22 cellular contexts compared by ENCODE assay signal in the genomic region with DNA sequence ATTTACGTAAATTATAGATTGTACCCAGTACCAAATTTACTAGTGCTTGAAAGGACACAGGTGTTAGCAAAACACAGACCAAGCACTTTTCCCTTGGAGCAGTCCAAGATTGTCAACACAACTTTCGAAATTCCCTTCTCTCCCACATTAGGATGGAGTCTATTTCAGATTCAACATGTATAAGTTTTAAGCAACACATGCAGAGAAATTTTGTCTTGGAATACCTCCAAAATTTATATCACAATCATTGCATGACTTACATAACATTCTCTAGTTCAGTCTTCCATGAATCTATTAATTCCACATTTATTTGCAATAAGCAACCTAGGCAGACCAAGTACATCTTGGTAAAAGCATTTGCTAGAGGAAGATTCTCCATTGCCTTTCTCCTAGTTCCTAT.
"Had no signal": no experiment of that assay in that cellular context is flagged by ENCODE, and none has a peak within 500 bp of the region (broad histone marks: within the 10 kb centered on the region; RNA-seq: fewer than 3 reads in every experiment).

No MANE protein-coding gene starts in this region.

- FAIRE-seq: endothelial cell of umbilical vein, small intestine, urothelium cell line had no signal

- H3K27me3 ChIP-seq: colonic mucosa, esophagus muscularis mucosa, gastrocnemius medialis, left lung, neural progenitor cell, right lobe of liver, tibial nerve, upper lobe of left lung had no signal

- H3K4me3 ChIP-seq: colonic mucosa, esophagus muscularis mucosa, gastrocnemius medialis, left lung, neural progenitor cell, right lobe of liver, thoracic aorta, tibial nerve, upper lobe of left lung had no signal

- H3K4me1 ChIP-seq: colonic mucosa, gastrocnemius medialis, left lung, neural progenitor cell, parathyroid adenoma, right lobe of liver, tibial nerve, upper lobe of left lung had no signal

- H2AFZ ChIP-seq: neural progenitor cell, parathyroid adenoma had no signal

- H3K79me2 ChIP-seq: parathyroid adenoma had no signal

- H3K9ac ChIP-seq: neural progenitor cell, parathyroid adenoma had no signal

- H3K4me2 ChIP-seq: neural progenitor cell had no signal

- H3K27ac ChIP-seq: colonic mucosa, esophagus muscularis mucosa, gastrocnemius medialis, left lung, neural progenitor cell, parathyroid adenoma, right lobe of liver, thoracic aorta, tibial nerve, upper lobe of left lung had no signal

- H3K9me3 ChIP-seq: colonic mucosa, esophagus muscularis mucosa, gastrocnemius medialis, left lung, right lobe of liver, thoracic aorta, tibial nerve, upper lobe of left lung had no signal

- ATAC-seq: gastrocnemius medialis; left lung; naive thymus-derived CD4-positive, alpha-beta T cell; right lobe of liver; stimulated activated naive B cell treated with anti-CD40 and anti-IgM and Interleukin-4, amounts not matched to agents 10 μg/mL and 1 μg/mL and 100 μg/mL, for 72 hours had no signal

- DNase-seq: colonic mucosa; effector CD8-positive, alpha-beta T cell; gastrocnemius medialis; head of caudate nucleus; left cardiac atrium; left lung; mesenchymal stem cell; midbrain; naive thymus-derived CD4-positive, alpha-beta T cell; right lobe of liver; small intestine; stimulated activated CD4-positive, alpha-beta T cell treated with anti-CD3 and anti-CD28 coated beads, Interleukin-15, amount 100 ng/mL, for 24 hours; stimulated activated CD4-positive, alpha-beta T cell treated with anti-CD3 and anti-CD28 coated beads, Interleukin-2, amount 100 ng/mL, for 48 hours; stimulated activated naive B cell treated with anti-CD40 and anti-IgM and Interleukin-4, amounts not matched to agents 10 μg/mL and 1 μg/mL and 100 μg/mL, for 72 hours; upper lobe of left lung had no signal

- H3K36me3 ChIP-seq: colonic mucosa, gastrocnemius medialis, left lung, neural progenitor cell, right lobe of liver, tibial nerve, upper lobe of left lung had no signal
